Comparison of ENCODE assay signal across 16 cellular contexts in the genomic region with DNA sequence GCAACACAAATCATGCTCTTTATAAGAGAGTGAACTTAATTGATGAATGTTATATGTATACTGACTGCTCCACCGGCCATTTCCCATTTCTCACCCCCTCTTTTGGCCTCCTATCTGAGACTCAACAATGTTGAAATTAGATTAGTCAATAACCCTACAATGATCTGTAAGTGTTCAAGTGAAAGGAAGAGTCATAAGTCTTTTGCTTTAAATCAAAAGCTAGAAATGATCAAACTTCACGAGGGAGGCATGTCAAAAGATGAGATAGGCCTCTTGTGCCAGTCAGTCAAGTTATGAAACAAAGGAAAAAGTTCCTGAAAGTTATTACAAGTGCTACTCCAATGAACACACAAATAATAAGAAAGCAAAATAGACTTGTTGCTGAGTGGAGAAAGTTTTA.
A peak's percentile ranks its signal among the peaks of the same experiment; 100 is the strongest.
DNase-seq lines count a peak whose midpoint lies in the region; ATAC-seq, FAIRE-seq and TF ChIP-seq lines count a peak whose summit lies in the region.
"Had no signal": no experiment of that assay in that cellular context is flagged by ENCODE, and none has a peak within 500 bp of the region (broad histone marks: within the 10 kb centered on the region; RNA-seq: fewer than 3 reads in every experiment).

No MANE protein-coding gene starts in this region.

- no peak overlapping the region for H3K4me2 ChIP-seq in GM12878 (ENCODE audit: control insufficient read depth, insufficient read depth)
- H3K4me2 ChIP-seq: BLaER1 had no signal

- no peak for TF ChIP-seq CTCF in GM12878 (IDR thresholded peaks at IDR 0.05 in 2 of 3, conservative IDR thresholded peaks at IDR 0.05 in 1 of 3; ENCODE audit: control insufficient read depth in 2 of 3, extremely low read depth in 1 of 3, insufficient read depth in 1 of 3, low read depth in 3 of 3, low read length in 3 of 3)

- WGBS in GM12878 (ENCODE audit: insufficient coverage, insufficient replicate concordance, low lambda C conversion rate, missing lambda C conversion rate): 98% methylated on average over 2 of the region's 2 CpGs

- H3K4me1 ChIP-seq in GM12878 (ENCODE audit: control insufficient read depth, insufficient read depth, low read length): no peaks in the 10 kb centered on the region
- H3K4me1 ChIP-seq: BLaER1 had no signal

- no peaks in the 10 kb centered on the region for H4K20me1 ChIP-seq in GM12878 (ENCODE audit: control insufficient read depth, insufficient read depth)
- H4K20me1 ChIP-seq: BLaER1 had no signal

- BruUV-seq in GM12878 (replicated peaks; lab: Mats Ljungman, UMichigan): no TSS peak

- no peaks in the 10 kb centered on the region for H3K79me2 ChIP-seq in GM12878 (ENCODE audit: control insufficient read depth, insufficient read depth, low read length)

- RAD21 ChIA-PET in GM12878 (lab: Charles Lee; ENCODE audit: unreplicated experiment): no interaction called here

- TF ChIP-seq POLR2A in GM12878 (IDR thresholded peaks at IDR 0.05; ENCODE audit: low read depth, low read length): no peak

- H3K36me3 Mint-ChIP-seq in activated CD4-positive, alpha-beta T cell treated with anti-CD3 and anti-CD28 coated beads for 36 hours (ENCODE audit: low read depth): peaks cover 47% of the 10 kb centered on the region
- H3K36me3 Mint-ChIP-seq in activated naive CD4-positive, alpha-beta T cell treated with anti-CD3 and anti-CD28 coated beads, Interleukin-2, amount 50 U/mL, for 24 hours: peaks cover 18% of the 10 kb centered on the region
- H3K36me3 Mint-ChIP-seq in T-helper 17 cell (ENCODE audit: low read depth): peaks cover 4% of the 10 kb centered on the region

- in situ Hi-C loops in GM12878 (cut with MboI): no loop called here

- peaks cover 0 to 3% of the 10 kb centered on the region in 2 experiments; a peak in 1 of 4 replicates for H3K36me3 ChIP-seq in GM12878 (ENCODE audit: control insufficient read depth in 2 of 2, insufficient read depth in 2 of 2, low read length in 1 of 2)

- no peak overlapping the region for H3K4me3 ChIP-seq in GM12878
- H3K4me3 ChIP-seq: BLaER1, GM23248 had no signal

- SMC1A ChIA-PET in GM12878 (lab: Charles Lee; ENCODE audit: uncharacterized antibody, unreplicated experiment): interaction anchor here (1.1 to 1.6 kb wide), 3 partner anchors 9 to 19 kb away, joined by 3 to 7 read pairs (median 4); no protein-coding TSS in a partner anchor

- H3K27ac ChIP-seq in GM12878 (ENCODE audit: control insufficient read depth, insufficient read depth): no peak overlapping the region
- H3K27ac ChIP-seq: BLaER1, GM23248 had no signal

- H3K9ac ChIP-seq in GM12878 (ENCODE audit: control insufficient read depth, insufficient read depth, low read length): no peak overlapping the region
- H3K9ac ChIP-seq: BLaER1, GM23248 had no signal

- H3K27me3 ChIP-seq in GM12878 (replicated peaks in 1 of 2; ENCODE audit: control insufficient read depth in 2 of 2, insufficient read depth in 2 of 2, low read length in 1 of 2): no peaks in the 10 kb centered on the region
- H3K27me3 ChIP-seq: BLaER1 had no signal

- intact Hi-C loops in activated CD4-positive, alpha-beta T cell treated with anti-CD3 and anti-CD28 coated beads for 36 hours (cut with DNase I, micrococcal nuclease): loop anchor here (2.0 to 10.0 kb wide), 2 partner anchors 62 to 120 kb away; partner anchors contain the start of gene ERBIN (in 1 of the 2)
- intact Hi-C loops in GM12878 (cut with micrococcal nuclease; ENCODE audit: unreplicated experiment) (no loop called here), Right ventricle myocardium inferior (cut with DNase I) (no loop called here)

- no peak overlapping the region for H3K4me3 Mint-ChIP-seq in activated CD4-positive, alpha-beta T cell treated with anti-CD3 and anti-CD28 coated beads for 36 hours
- peak overlapping the region; percentile 28 for H3K4me3 Mint-ChIP-seq in activated naive CD4-positive, alpha-beta T cell treated with anti-CD3 and anti-CD28 coated beads, Interleukin-2, amount 50 U/mL, for 24 hours
- no peak overlapping the region for H3K4me3 Mint-ChIP-seq in T-helper 17 cell

- CTCF ChIA-PET in activated CD4-positive, alpha-beta T cell treated with anti-CD3 and anti-CD28 coated beads for 36 hours (lab: Charles Lee): interaction anchor here (0.7 kb wide), 1 partner anchor 47 kb away, joined by 3 read pairs; no protein-coding TSS in a partner anchor
- CTCF ChIA-PET in GM12878 (lab: Yijun Ruan, JAX): interaction anchor here (1.1 kb wide), 1 partner anchor 14 kb away, joined by 3 read pairs; no protein-coding TSS in a partner anchor

- H3K9me3 ChIP-seq in T-helper 17 cell (ENCODE audit: control insufficient read depth, low read length, poor library complexity, severe bottlenecking) (no peaks in the 10 kb centered on the region), GM12878 (replicated peaks; ENCODE audit: control insufficient read depth, insufficient read depth, low read length) (peaks cover 11% of the 10 kb centered on the region; the same call in 2 of the 3 replicates)

- TF ChIP-seq EP300 in GM12878 (IDR thresholded peaks at IDR 0.05; ENCODE audit: borderline replicate concordance in 1 of 2, control insufficient read depth in 1 of 2, low read depth in 2 of 2, low read length in 2 of 2): no peak

- TF ChIP-seq RAD21 in GM12878 (IDR thresholded peaks at IDR 0.05; ENCODE audit: insufficient read depth, low read depth, low read length): no peak

- peak overlapping the region; percentile 47 for H3K27ac Mint-ChIP-seq in activated CD4-positive, alpha-beta T cell treated with anti-CD3 and anti-CD28 coated beads for 36 hours
- H3K27ac Mint-ChIP-seq in activated naive CD4-positive, alpha-beta T cell treated with anti-CD3 and anti-CD28 coated beads, Interleukin-2, amount 50 U/mL, for 24 hours: peak overlapping the region; percentile 61
- peak overlapping the region; percentile 1 for H3K27ac Mint-ChIP-seq in T-helper 17 cell

- POLR2A ChIA-PET in activated CD4-positive, alpha-beta T cell treated with anti-CD3 and anti-CD28 coated beads for 36 hours (lab: Charles Lee): interaction anchor here (0.6 kb wide), 2 partner anchors 42 to 365 kb away, joined by 3 to 4 read pairs; no protein-coding TSS in a partner anchor
- POLR2A ChIA-PET in GM12878 (lab: Charles Lee): no interaction called here

- peaks cover 30% of the 10 kb centered on the region for H3K4me1 Mint-ChIP-seq in activated CD4-positive, alpha-beta T cell treated with anti-CD3 and anti-CD28 coated beads for 36 hours
- peaks cover 33% of the 10 kb centered on the region for H3K4me1 Mint-ChIP-seq in activated naive CD4-positive, alpha-beta T cell treated with anti-CD3 and anti-CD28 coated beads, Interleukin-2, amount 50 U/mL, for 24 hours
- peaks cover 11% of the 10 kb centered on the region for H3K4me1 Mint-ChIP-seq in T-helper 17 cell

- peak; percentile 7 for FAIRE-seq in GM12878 (lab: Jason Lieb, UNC)
- FAIRE-seq: GM18507, H54 had no signal

- no peak for DNase-seq in activated CD4-positive, alpha-beta T cell treated with anti-CD3 and anti-CD28 coated beads for 36 hours
- no peak for DNase-seq in activated CD4-positive, alpha-beta T cell treated with anti-CD3 and anti-CD28 coated beads for 4 hours
- DNase-seq in activated naive CD4-positive, alpha-beta T cell treated with anti-CD3 and anti-CD28 coated beads, Interleukin-2, amount 50 U/mL, for 16 hours: no peak
- DNase-seq in T-helper 17 cell (no peak), GM12878 (ENCODE audit: low read depth, low spot score) (no peak), SHP77 (lab: John Stamatoyannopoulos, UW) (no peak), Right ventricle myocardium inferior (ENCODE audit: missing footprints) (no peak)
- DNase-seq: 8988T, AML-193, DMS 273 treated with DMSO at 0.1 percent for 48 hours, GM23248 had no signal

- peaks cover 2% of the 10 kb centered on the region for H3K27me3 Mint-ChIP-seq in activated CD4-positive, alpha-beta T cell treated with anti-CD3 and anti-CD28 coated beads for 36 hours
- H3K27me3 Mint-ChIP-seq in activated naive CD4-positive, alpha-beta T cell treated with anti-CD3 and anti-CD28 coated beads, Interleukin-2, amount 50 U/mL, for 24 hours: no peaks in the 10 kb centered on the region
- no peaks in the 10 kb centered on the region for H3K27me3 Mint-ChIP-seq in T-helper 17 cell

- peak; percentile 60 for ATAC-seq in activated CD4-positive, alpha-beta T cell treated with anti-CD3 and anti-CD28 coated beads for 36 hours
- ATAC-seq in T-helper 17 cell: no peak
- no peak for ATAC-seq in GM12878
- no peak for ATAC-seq in Right ventricle myocardium inferior
- ATAC-seq: HCT116 had no signal

- H3K9me3 Mint-ChIP-seq in activated CD4-positive, alpha-beta T cell treated with anti-CD3 and anti-CD28 coated beads for 36 hours (ENCODE audit: low read depth): peaks cover 3% of the 10 kb centered on the region
- peaks cover 6% of the 10 kb centered on the region for H3K9me3 Mint-ChIP-seq in activated naive CD4-positive, alpha-beta T cell treated with anti-CD3 and anti-CD28 coated beads, Interleukin-2, amount 50 U/mL, for 24 hours

- no peak overlapping the region for H2AFZ ChIP-seq in GM12878 (ENCODE audit: control insufficient read depth, low read depth, low read length)
- H2AFZ ChIP-seq: GM23248 had no signal

TF ChIP-seq in GM12878, 131 proteins besides CTCF, POLR2A, EP300 and RAD21:
- TF ChIP-seq PML (IDR thresholded peaks at IDR 0.05; ENCODE audit: low read length) (no peak), NR2C1 (IDR thresholded peaks at IDR 0.05) (no peak), MYC (IDR thresholded peaks at IDR 0.05; ENCODE audit: insufficient read depth, insufficient read length, insufficient replicate concordance, low read length, severe bottlenecking) (no peak), SMAD5 (IDR thresholded peaks at IDR 0.05; ENCODE audit: low read depth) (no peak), SPI1 (IDR thresholded peaks at IDR 0.05; ENCODE audit: borderline replicate concordance, insufficient read depth, low read depth, low read length) (no peak), PAX5 (IDR thresholded peaks at IDR 0.05; ENCODE audit: borderline replicate concordance, low read depth, low read length) (no peak), BMI1 (IDR thresholded peaks at IDR 0.05; ENCODE audit: borderline replicate concordance) (no peak), EGR1 (IDR thresholded peaks at IDR 0.05; ENCODE audit: borderline replicate concordance in 1 of 2, low read depth in 2 of 2, low read length in 2 of 2) (no peak), RUNX3 (IDR thresholded peaks at IDR 0.05; ENCODE audit: low read length) (no peak)

Comparison
In these comparisons a context has a peak if more than half of its experiments do, and no peak if none do; other contexts are left out.
1. H3K27ac Mint-ChIP-seq: peak in every context shown above with its lines; median percentile 61 in activated naive CD4-positive, alpha-beta T cell treated with anti-CD3 and anti-CD28 coated beads, Interleukin-2, amount 50 U/mL, for 24 hours; 47 in activated CD4-positive, alpha-beta T cell treated with anti-CD3 and anti-CD28 coated beads for 36 hours; 1 in T-helper 17 cell.
2. intact Hi-C loops: an anchor here in activated CD4-positive, alpha-beta T cell treated with anti-CD3 and anti-CD28 coated beads for 36 hours (2.0 to 10.0 kb wide); none called in GM12878 and Right ventricle myocardium inferior.